8 cellular contexts compared by ENCODE assay signal in the genomic region with DNA sequence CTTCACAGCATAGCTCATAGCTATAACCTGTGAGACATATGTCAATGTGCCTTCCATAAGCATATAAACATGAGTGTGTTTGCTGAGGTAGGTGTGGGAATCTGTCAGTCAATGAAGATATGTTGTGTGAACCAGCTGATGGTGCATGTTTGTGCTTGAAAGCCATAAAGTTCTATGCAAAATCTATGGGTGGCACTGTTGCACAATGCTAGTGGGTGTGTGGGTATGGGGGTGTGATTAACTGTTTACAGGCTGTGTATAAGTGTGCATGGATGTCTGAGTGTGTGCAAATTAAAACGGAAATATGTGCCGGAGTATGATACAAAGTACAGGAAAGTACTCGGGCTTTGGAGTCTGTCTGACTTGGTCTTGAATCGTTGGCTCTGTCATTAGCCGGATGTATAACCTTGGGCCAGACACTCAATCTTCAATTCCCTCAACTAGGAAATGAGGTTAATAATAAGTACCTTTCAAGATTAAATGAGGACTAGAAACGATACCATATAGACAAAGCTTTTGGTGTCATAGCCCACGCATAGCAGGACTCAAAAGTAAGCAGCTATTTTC. TPM values are rescaled to one million over a fixed set of nuclear protein-coding genes. Genes with fewer than 3 reads are reported as not detected.
DNase-seq lines count a peak whose midpoint lies in the region; ATAC-seq, FAIRE-seq and TF ChIP-seq lines count a peak whose summit lies in the region.

No MANE protein-coding gene starts in this region.

- no peaks in the 10 kb centered on the region for H3K79me2 ChIP-seq in HCT116 (ENCODE audit: insufficient read depth, low read length)

- H3K36me3 ChIP-seq in BJ (ENCODE audit: control insufficient read depth, insufficient read depth, low read length) (no peaks in the 10 kb centered on the region), HCT116 (ENCODE audit: control insufficient read depth in 1 of 2, insufficient read depth in 2 of 2, low read length in 2 of 2) (no peaks in the 10 kb centered on the region), NT2/D1 (ENCODE audit: insufficient read depth, insufficient read length, low read length) (peaks cover 4% of the 10 kb centered on the region), ovary (no peaks in the 10 kb centered on the region)

- FAIRE-seq in frontal cortex (lab: Jason Lieb, UNC): no peak

- H3K4me2 ChIP-seq in HCT116 (ENCODE audit: low read length): peak overlapping the region; percentile 82

- peak; percentile 88 for TF ChIP-seq RAD21 in HCT116 (IDR thresholded peaks at IDR 0.05; ENCODE audit: low read depth)

- peaks cover 5 to 33% of the 10 kb centered on the region in 2 experiments; a peak in 3 of 4 replicates for H3K4me1 ChIP-seq in HCT116 (ENCODE audit: control insufficient read depth in 1 of 2, insufficient read depth in 2 of 2, low read length in 2 of 2)
- peaks cover 20% of the 10 kb centered on the region for H3K4me1 ChIP-seq in NT2/D1 (ENCODE audit: insufficient read depth, insufficient read length)
- H3K4me1 ChIP-seq in ovary (ENCODE audit: insufficient read depth): peaks cover 12% of the 10 kb centered on the region

- TF ChIP-seq EP300 in ovary (IDR thresholded peaks at IDR 0.05): no peak

- H2AFZ ChIP-seq in HCT116 (ENCODE audit: low read depth, low read length, poor library complexity, severe bottlenecking): peak overlapping the region; percentile 74

- H3K27ac ChIP-seq in HCT116 (ENCODE audit: low read depth, low read length): peak overlapping the region; percentile 31; the same call in 1 of the 2 replicates
- no peak overlapping the region for H3K27ac ChIP-seq in ovary

- ATAC-seq in HCT116: peak; percentile 41
- ATAC-seq in HG03039 (IDR thresholded peaks at IDR 0.05; ENCODE audit: unreplicated experiment): no peak

- CTCF ChIA-PET in BJ (lab: Yijun Ruan, JAX) (interaction anchor here (0.7 to 1.9 kb wide), 12 partner anchors 9 to 121 kb away, joined by 3 to 13 read pairs (median 3); no protein-coding TSS in a partner anchor), HCT116 (lab: Charles Lee) (interaction anchor here (1.3 to 2.7 kb wide), 3 partner anchors 67 to 121 kb away, joined by 7 to 13 read pairs (median 12); no protein-coding TSS in a partner anchor)

- TF ChIP-seq POLR2A in HCT116 (IDR thresholded peaks at IDR 0.05; ENCODE audit: borderline replicate concordance, extremely low read depth, insufficient read depth, insufficient read length): no peak
- no peak for TF ChIP-seq POLR2A in ovary (IDR thresholded peaks at IDR 0.05)

- H3K9me3 ChIP-seq in HCT116 (ENCODE audit: control insufficient read depth in 1 of 2, insufficient read depth in 1 of 2, low read depth in 1 of 2, low read length in 2 of 2): no peaks in the 10 kb centered on the region
- H3K9me3 ChIP-seq in NT2/D1 (ENCODE audit: insufficient read depth, low read length): no peaks in the 10 kb centered on the region
- no peaks in the 10 kb centered on the region for H3K9me3 ChIP-seq in ovary

- DNase-seq in BJ (ENCODE audit: low read depth) (no peak), HCT116 (ENCODE audit: low read depth, low spot score) (no peak), NT2/D1 (ENCODE audit: low read depth, low spot score) (no peak), frontal cortex (ENCODE audit: low spot score in 2 of 2) (peak; percentile 47 to 67), ovary (peak in 2 of 5 donors; percentile 29 to 54), 8988T (no peak)
- peak; percentile 45 for DNase-seq in activated gamma-delta T cell treated with anti-CD3 and anti-CD28 coated beads, Interleukin-2, amount 50 U/mL, for 16 hours (ENCODE audit: low read depth)

- TF ChIP-seq CTCF in BJ (IDR thresholded peaks at IDR 0.05; ENCODE audit: insufficient read depth, low read depth, low read length): no peak
- peak in 2 of 3 experiments; percentile 37 to 61; a peak in 4 of 6 replicates for TF ChIP-seq CTCF in HCT116 (IDR thresholded peaks at IDR 0.05 in 2 of 3, conservative IDR thresholded peaks at IDR 0.05 in 1 of 3; ENCODE audit: borderline replicate concordance in 1 of 3, insufficient read depth in 1 of 3, low read depth in 2 of 3, low read length in 2 of 3)
- TF ChIP-seq CTCF in ovary (IDR thresholded peaks at IDR 0.05): peak in 2 of 3 donors; percentile 36 to 37

- WGBS in ovary, 3 donors: 11 to 18% (median 16%) methylated on average over 7 of the region's 7 CpGs

- no peaks in the 10 kb centered on the region for H4K20me1 ChIP-seq in HCT116 (ENCODE audit: insufficient read depth)

- RAD21 ChIA-PET in HCT116 (lab: Charles Lee; ENCODE audit: low non-redundant PET in 1 of 2, low total read pairs in 2 of 2, uncharacterized antibody in 2 of 2, unreplicated experiment in 2 of 2): interaction anchor here (1.5 to 2.1 kb wide), 2 partner anchors 76 kb away, joined by 4 to 16 read pairs; no protein-coding TSS in a partner anchor

- H3K4me3 ChIP-seq in BJ (ENCODE audit: low read depth, low read length) (peak overlapping the region; percentile 89), HCT116 (replicated peaks in 1 of 2; ENCODE audit: low read depth in 1 of 2, low read length in 2 of 2) (peak overlapping the region; percentile 64 to 71), NT2/D1 (ENCODE audit: insufficient read length, low read depth) (peak overlapping the region; percentile 12), ovary (peak overlapping the region; percentile 78)

- no peaks in the 10 kb centered on the region for H3K27me3 ChIP-seq in BJ (ENCODE audit: control insufficient read depth, insufficient read depth, low read length)
- H3K27me3 ChIP-seq in HCT116 (ENCODE audit: insufficient read depth, low read length): no peaks in the 10 kb centered on the region
- H3K27me3 ChIP-seq in NT2/D1 (ENCODE audit: insufficient read depth, insufficient read length): peaks cover 1% of the 10 kb centered on the region
- H3K27me3 ChIP-seq in ovary: no peaks in the 10 kb centered on the region

- BruUV-seq in HCT116 (replicated peaks; lab: Mats Ljungman, UMichigan): no TSS peak

- no peaks in the 10 kb centered on the region for H3K9me2 ChIP-seq in HCT116 (ENCODE audit: insufficient read depth)

- POLR2A ChIA-PET in BJ (lab: Charles Lee) (no interaction called here), HCT116 (lab: Charles Lee) (interaction anchor here (0.7 to 1.2 kb wide), 6 partner anchors 42 to 109 kb away, joined by 3 to 4 read pairs (median 3); no protein-coding TSS in a partner anchor)

- H3K9ac ChIP-seq in HCT116 (ENCODE audit: low read length) (peak overlapping the region; percentile 55), NT2/D1 (ENCODE audit: insufficient read length, low read depth) (peak overlapping the region; percentile 18)

- intact Hi-C loops in HCT116 (cut with micrococcal nuclease): loop anchor here (2.0 kb wide), 1 partner anchor 67 kb away; no protein-coding TSS in a partner anchor
- intact Hi-C loops in ovary (cut with DNase I): loop anchor here (5.0 to 10.0 kb wide), 6 partner anchors 67 to 283 kb away; no protein-coding TSS in a partner anchor

TF ChIP-seq in HCT116, 20 proteins besides CTCF, POLR2A, EP300 and RAD21:
- TF ChIP-seq ZNF274 (IDR thresholded peaks at IDR 0.05; ENCODE audit: low read depth, low read length) (no peak), CBX3 (IDR thresholded peaks at IDR 0.05; ENCODE audit: low read depth) (peak; percentile 55; the same call in 1 of the 2 replicates), TCF7L2 (IDR thresholded peaks at IDR 0.05; ENCODE audit: borderline replicate concordance, extremely low read depth, insufficient read depth, insufficient read length) (peak; percentile 19), CEBPB (IDR thresholded peaks at IDR 0.05; ENCODE audit: low read depth) (peak; percentile 88), EZH2 (IDR thresholded peaks at IDR 0.05) (no peak), POLR2AphosphoS5 (IDR thresholded peaks at IDR 0.05; ENCODE audit: low read depth, low read length) (no peak), YY1 (IDR thresholded peaks at IDR 0.05; ENCODE audit: extremely low read depth, insufficient replicate concordance, low read depth, low read length) (no peak), SP1 (IDR thresholded peaks at IDR 0.05; ENCODE audit: low read depth) (peak; percentile 55), EGR1 (IDR thresholded peaks at IDR 0.05; ENCODE audit: low read depth) (peak; percentile 59; the same call in 1 of the 2 replicates)
- TF ChIP-seq, protein P1, sequence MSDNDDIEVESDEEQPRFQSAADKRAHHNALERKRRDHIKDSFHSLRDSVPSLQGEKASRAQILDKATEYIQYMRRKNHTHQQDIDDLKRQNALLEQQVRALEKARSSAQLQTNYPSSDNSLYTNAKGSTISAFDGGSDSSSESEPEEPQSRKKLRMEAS (IDR thresholded peaks at IDR 0.05): no peak
- TF ChIP-seq, protein P2, sequence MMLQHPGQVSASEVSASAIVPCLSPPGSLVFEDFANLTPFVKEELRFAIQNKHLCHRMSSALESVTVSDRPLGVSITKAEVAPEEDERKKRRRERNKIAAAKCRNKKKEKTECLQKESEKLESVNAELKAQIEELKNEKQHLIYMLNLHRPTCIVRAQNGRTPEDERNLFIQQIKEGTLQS (IDR thresholded peaks at IDR 0.05): no peak
- TF ChIP-seq, protein P3, sequence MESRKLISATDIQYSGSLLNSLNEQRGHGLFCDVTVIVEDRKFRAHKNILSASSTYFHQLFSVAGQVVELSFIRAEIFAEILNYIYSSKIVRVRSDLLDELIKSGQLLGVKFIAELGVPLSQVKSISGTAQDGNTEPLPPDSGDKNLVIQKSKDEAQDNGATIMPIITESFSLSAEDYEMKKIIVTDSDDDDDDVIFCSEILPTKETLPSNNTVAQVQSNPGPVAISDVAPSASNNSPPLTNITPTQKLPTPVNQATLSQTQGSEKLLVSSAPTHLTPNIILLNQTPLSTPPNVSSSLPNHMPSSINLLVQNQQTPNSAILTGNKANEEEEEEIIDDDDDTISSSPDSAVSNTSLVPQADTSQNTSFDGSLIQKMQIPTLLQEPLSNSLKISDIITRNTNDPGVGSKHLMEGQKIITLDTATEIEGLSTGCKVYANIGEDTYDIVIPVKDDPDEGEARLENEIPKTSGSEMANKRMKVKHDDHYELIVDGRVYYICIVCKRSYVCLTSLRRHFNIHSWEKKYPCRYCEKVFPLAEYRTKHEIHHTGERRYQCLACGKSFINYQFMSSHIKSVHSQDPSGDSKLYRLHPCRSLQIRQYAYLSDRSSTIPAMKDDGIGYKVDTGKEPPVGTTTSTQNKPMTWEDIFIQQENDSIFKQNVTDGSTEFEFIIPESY (IDR thresholded peaks at IDR 0.05; ENCODE audit: extremely low read depth, insufficient replicate concordance, low read length): no peak

RNA-seq across cellular contexts. Expression of a gene that starts 0.9 kb away (rescaled TPM):
- polyA plus RNA-seq in BJ (2011; rRNA removed) (361 and 409 TPM in 2 replicates), ovary (100 to 1,000 TPM in 1 of 2 donors, 10 to 100 TPM in 1; 46.2 to 482 TPM)
- polyA minus RNA-seq in BJ (2011; rRNA and poly(A)+ RNA removed): 380 and 491 TPM in 2 replicates
- total RNA-seq in HCT116 (2021; ENCODE audit: unreplicated experiment) (37.1 TPM), frontal cortex (24.9 TPM), ovary (100 to 1,000 TPM in 3 of 7 donors, 10 to 100 TPM in 4; 49.4 to 121 (median 98.8) TPM)
- polyA plus RNA-seq in HCT116 (2012): 22.3 and 25.3 TPM in 2 replicates

Comparison
In these comparisons a context has a peak if more than half of its experiments do, and no peak if none do; other contexts are left out.
1. DNase-seq: peak in activated gamma-delta T cell treated with anti-CD3 and anti-CD28 coated beads, Interleukin-2, amount 50 U/mL, for 16 hours (single experiment) and frontal cortex (2 of 2); none in BJ (single experiment), HCT116 (single experiment), NT2/D1 (single experiment) and 8988T (single experiment).
2. H3K4me3 ChIP-seq: peak in every context shown above with its lines; median percentile 89 in BJ; 78 in ovary; 68 in HCT116; 12 in NT2/D1.